8 cellular contexts compared by ENCODE assay signal in genomic region chr6:20092071-20092566, GRCh38.
A peak's percentile ranks its signal among the peaks of the same experiment; 100 is the strongest.
DNase-seq lines count a peak whose midpoint lies in the region; ATAC-seq and TF ChIP-seq lines count a peak whose summit lies in the region.

No MANE protein-coding gene starts in this region.

- no peaks in the 10 kb centered on the region for H4K20me1 ChIP-seq in GM23338 (replicated peaks; ENCODE audit: insufficient read depth)
- no peaks in the 10 kb centered on the region for H4K20me1 ChIP-seq in smooth muscle cell (ENCODE audit: low read depth)

- H3F3A ChIP-seq in GM23338 (replicated peaks; ENCODE audit: low read depth) (no peaks in the 10 kb centered on the region), smooth muscle cell (ENCODE audit: low read depth) (no peaks in the 10 kb centered on the region)

- peaks cover 3% of the 10 kb centered on the region; the same call in 1 of the 3 replicates for H3K36me3 Mint-ChIP-seq in GM23338 (ENCODE audit: low read depth)

- peak overlapping the region; percentile 79 for H3K27ac ChIP-seq in GM23338 (ENCODE audit: low read depth)
- H3K27ac ChIP-seq in WERI-Rb-1 = no peak overlapping the region
- H3K27ac ChIP-seq in smooth muscle cell (ENCODE audit: low read depth) = no peak overlapping the region

- peaks cover 3% of the 10 kb centered on the region; the same call in 1 of the 3 replicates for H3K9me3 Mint-ChIP-seq in GM23338

- H3K4me1 ChIP-seq in GM23338 (ENCODE audit: insufficient read depth) = peaks cover 10% of the 10 kb centered on the region
- peaks cover 8% of the 10 kb centered on the region for H3K4me1 ChIP-seq in smooth muscle cell (ENCODE audit: low read depth)

- no peaks in the 10 kb centered on the region for H3K79me2 ChIP-seq in GM23338 (replicated peaks; ENCODE audit: insufficient read depth)
- no peaks in the 10 kb centered on the region for H3K79me2 ChIP-seq in smooth muscle cell (ENCODE audit: low read depth)

- no peak overlapping the region for H2AFZ ChIP-seq in GM23338
- no peak overlapping the region for H2AFZ ChIP-seq in smooth muscle cell (ENCODE audit: low read depth)

- peaks cover 2% of the 10 kb centered on the region for H3K27me3 Mint-ChIP-seq in GM23338 (ENCODE audit: insufficient read depth, low read depth, poor library complexity)

- H3K4me3 ChIP-seq in GM23338 = no peak overlapping the region
- no peak overlapping the region for H3K4me3 ChIP-seq in WERI-Rb-1 (ENCODE audit: low read depth, low read length)
- no peak overlapping the region for H3K4me3 ChIP-seq in smooth muscle cell

- no peaks in the 10 kb centered on the region for H3K9me2 ChIP-seq in GM23338 (ENCODE audit: insufficient read depth)

- peak overlapping the region; percentile 0; the same call in 1 of the 2 replicates for H3K4me2 ChIP-seq in GM23338
- H3K4me2 ChIP-seq in smooth muscle cell = no peak overlapping the region

- DNase-seq in DMS53 (lab: John Stamatoyannopoulos, UW) (peak; percentile 77), GM23338 (ENCODE audit: low spot score) (peak; percentile 80), NCI-H1694 treated with DMSO at 0.1 percent for 48 hours (lab: John Stamatoyannopoulos, UW) (peak; percentile 36), WERI-Rb-1 (peak; percentile 30), hepatic stellate cell (ENCODE audit: low spot score) (peak; percentile 8), smooth muscle cell (lab: John Stamatoyannopoulos, UW; ENCODE audit: unreplicated experiment) (no peak), GM19238 (ENCODE audit: insufficient read length, low spot score) (no peak), NCI-H187 (lab: John Stamatoyannopoulos, UW) (no peak)

- peak overlapping the region; percentile 92 for H3K27ac Mint-ChIP-seq in GM23338

- WGBS in smooth muscle cell (ENCODE audit: low lambda C conversion rate) = 0% methylated on average over 1 of the region's 1 CpG

- peak; percentile 76 to 80 for TF ChIP-seq CTCF in GM23338 (conservative IDR thresholded peaks at IDR 0.05; ENCODE audit: low read depth in 2 of 2)
- TF ChIP-seq CTCF in WERI-Rb-1 (IDR thresholded peaks at IDR 0.05; ENCODE audit: low read depth, low read length) = peak; percentile 48
- peak; percentile 66 for TF ChIP-seq CTCF in smooth muscle cell (IDR thresholded peaks at IDR 0.05; ENCODE audit: borderline replicate concordance, insufficient read depth, poor library complexity, severe bottlenecking)

- H3K9ac ChIP-seq in smooth muscle cell (ENCODE audit: low read depth) = no peak overlapping the region

- no peak overlapping the region for H3K4me3 Mint-ChIP-seq in GM23338

- H3K9me3 ChIP-seq in WERI-Rb-1 (ENCODE audit: severe bottlenecking) (no peaks in the 10 kb centered on the region), smooth muscle cell (replicated peaks; ENCODE audit: low read depth) (no peaks in the 10 kb centered on the region)

- H3K4me1 Mint-ChIP-seq in GM23338 = peaks cover 20% of the 10 kb centered on the region; the same call in 2 of the 3 replicates

- peak; percentile 85 for ATAC-seq in GM23338

- H3K36me3 ChIP-seq in GM23338 (ENCODE audit: insufficient read depth) = peaks cover 2% of the 10 kb centered on the region; the same call in 1 of the 2 replicates
- no peaks in the 10 kb centered on the region for H3K36me3 ChIP-seq in WERI-Rb-1
- H3K36me3 ChIP-seq in smooth muscle cell (ENCODE audit: low read depth) = no peaks in the 10 kb centered on the region

- H3K27me3 ChIP-seq in GM23338 (ENCODE audit: insufficient read depth) (no peaks in the 10 kb centered on the region), WERI-Rb-1 (ENCODE audit: insufficient read depth, low read depth, severe bottlenecking) (no peaks in the 10 kb centered on the region), smooth muscle cell (ENCODE audit: low read depth) (no peaks in the 10 kb centered on the region)

TF ChIP-seq in GM23338, 12 proteins besides CTCF, POLR2A, EP300 and RAD21 (continues in another document):
- TF ChIP-seq ZNF462 (CRISPR knock-in tag; IDR thresholded peaks at IDR 0.05) (no peak), NANOG (IDR thresholded peaks at IDR 0.05; ENCODE audit: borderline replicate concordance) (no peak), ZNF331 (CRISPR knock-in tag; IDR thresholded peaks at IDR 0.05; ENCODE audit: low read depth) (no peak), JUNB (IDR thresholded peaks at IDR 0.05; ENCODE audit: unreplicated experiment) (no peak), POLR2AphosphoS5 (IDR thresholded peaks at IDR 0.05; ENCODE audit: low read depth) (no peak), CREB1 (CRISPR knock-in tag; IDR thresholded peaks at IDR 0.05; ENCODE audit: low read depth) (no peak), STAT1 (IDR thresholded peaks at IDR 0.05; ENCODE audit: unreplicated experiment) (no peak), ETS1 (IDR thresholded peaks at IDR 0.05) (no peak), EZH2 (IDR thresholded peaks at IDR 0.05; ENCODE audit: low read depth, unreplicated experiment) (no peak)

Comparison
In these comparisons a context has a peak if more than half of its experiments do, and no peak if none do; other contexts are left out.
1. DNase-seq: peak in DMS53 (single experiment), GM23338 (single experiment), NCI-H1694 treated with DMSO at 0.1 percent for 48 hours (single experiment), WERI-Rb-1 (single experiment) and hepatic stellate cell (single experiment); none in smooth muscle cell (single experiment), GM19238 (single experiment) and NCI-H187 (0 of 2).
2. Peak in every context shown above with its lines, with median percentiles within 50 percentile points of each other: CTCF ChIP-seq.